8 cellular contexts compared by ENCODE assay signal in genomic region chr20:31719644-31720485, GRCh38. TPM values are rescaled to one million over a fixed set of nuclear protein-coding genes. Genes with fewer than 3 reads are reported as not detected.
DNase-seq lines count a peak whose midpoint lies in the region; ATAC-seq and TF ChIP-seq lines count a peak whose summit lies in the region.

No MANE protein-coding gene starts in this region.

- H2BK12ac ChIP-seq in mesenchymal stem cell (ENCODE audit: low read length in 2 of 2), result peak overlapping the region; percentile 47 to 84

- peak overlapping the region; percentile 96 for H3K4me3 Mint-ChIP-seq in central memory CD8-positive, alpha-beta T cell

- peak overlapping the region; percentile 99 for H3K27ac ChIP-seq in mesenchymal stem cell (ENCODE audit: low read length, poor library complexity, severe bottlenecking)
- H3K27ac ChIP-seq in uterus, result peak overlapping the region; percentile 98 to 99

- peak overlapping the region in 1 of 2 experiments; percentile 13 for H3K14ac ChIP-seq in mesenchymal stem cell (ENCODE audit: low read length in 2 of 2)

- whole genome bisulfite sequencing in mesenchymal stem cell, result 26% methylated on average over 2 of the region's 2 CpGs

- no peaks in the 10 kb centered on the region for H3K79me1 ChIP-seq in mesenchymal stem cell (replicated peaks; ENCODE audit: low read length, poor library complexity, severe bottlenecking)

- H3K27me3 ChIP-seq in mesenchymal stem cell (ENCODE audit: control insufficient read depth in 1 of 2, insufficient read depth in 1 of 2, low read length in 2 of 2), result no peaks in the 10 kb centered on the region
- H3K27me3 ChIP-seq in uterus, result no peaks in the 10 kb centered on the region

- DNase-seq in ELF-1 (ENCODE audit: low read depth, low spot score), result peak; percentile 83
- peak; percentile 53 for DNase-seq in NCI-H446 treated with DMSO at 0.1 percent for 48 hours (lab: John Stamatoyannopoulos, UW)
- no peak for DNase-seq in central memory CD8-positive, alpha-beta T cell (ENCODE audit: low spot score in 2 of 2)
- no peak for DNase-seq in mesenchymal stem cell
- DNase-seq in uterus, result no peak

- intact Hi-C loops in uterus (cut with DNase I; ENCODE audit: low total_unique reads), result no loop called here

- H3K9ac ChIP-seq in mesenchymal stem cell (ENCODE audit: low read length), result peak overlapping the region; percentile 100

- H2AK5ac ChIP-seq in mesenchymal stem cell (ENCODE audit: low read length, severe bottlenecking), result peak overlapping the region; percentile 72

- H2BK15ac ChIP-seq in mesenchymal stem cell (ENCODE audit: low read depth, poor library complexity, severe bottlenecking), result no peak overlapping the region

- peaks cover 77% of the 10 kb centered on the region for H3K4me1 Mint-ChIP-seq in central memory CD8-positive, alpha-beta T cell

- no peaks in the 10 kb centered on the region for H3K9me3 Mint-ChIP-seq in central memory CD8-positive, alpha-beta T cell

- peak overlapping the region; percentile 70 to 87 for H3K18ac ChIP-seq in mesenchymal stem cell (ENCODE audit: low read depth in 1 of 2, low read length in 2 of 2)

- H3K4me3 ChIP-seq in mesenchymal stem cell (ENCODE audit: insufficient read depth in 1 of 2, low read depth in 1 of 2, low read length in 2 of 2) (peak overlapping the region in 1 of 2 experiments; percentile 92), uterus (peak overlapping the region; percentile 75 to 90)

- no peak for ATAC-seq in central memory CD8-positive, alpha-beta T cell (replicated peaks; ENCODE audit: extremely low read depth, poor library complexity, severe bottlenecking)
- no peak for ATAC-seq in HG02610 (IDR thresholded peaks at IDR 0.05; ENCODE audit: unreplicated experiment)
- no peak for ATAC-seq in GM18909 (IDR thresholded peaks at IDR 0.05; ENCODE audit: poor library complexity, unreplicated experiment)
- no peak for ATAC-seq in GM19035 (IDR thresholded peaks at IDR 0.05; ENCODE audit: unreplicated experiment)

- TF ChIP-seq CTCF in uterus (IDR thresholded peaks at IDR 0.05), result no peak

- peaks cover 27% of the 10 kb centered on the region for H3K36me3 Mint-ChIP-seq in central memory CD8-positive, alpha-beta T cell (ENCODE audit: insufficient read depth)

- H3K36me3 ChIP-seq in mesenchymal stem cell (ENCODE audit: control insufficient read depth in 1 of 2, insufficient read depth in 2 of 2, low read depth in 1 of 2, low read length in 2 of 2) (peaks cover 22 to 64% of the 10 kb centered on the region in 2 experiments), uterus (no peaks in the 10 kb centered on the region)

- H2BK120ac ChIP-seq in mesenchymal stem cell (ENCODE audit: low read depth, low read length), result peak overlapping the region; percentile 37

- H3K4ac ChIP-seq in mesenchymal stem cell (ENCODE audit: low read depth in 1 of 2, low read length in 2 of 2), result peak overlapping the region; percentile 16 to 62

- H2BK5ac ChIP-seq in mesenchymal stem cell (ENCODE audit: low read depth, low read length, poor library complexity, severe bottlenecking), result peak overlapping the region; percentile 97

- H2AFZ ChIP-seq in mesenchymal stem cell (ENCODE audit: low read depth, low read length), result no peak overlapping the region

- H3K27ac Mint-ChIP-seq in central memory CD8-positive, alpha-beta T cell (ENCODE audit: low read depth), result peak overlapping the region; percentile 73

- H3K4me1 ChIP-seq in mesenchymal stem cell (ENCODE audit: control insufficient read depth, insufficient read depth, low read depth, low read length) (peaks cover 14% of the 10 kb centered on the region), uterus (peaks cover 0 to 7% of the 10 kb centered on the region in 2 donors)

- H4K91ac ChIP-seq in mesenchymal stem cell (ENCODE audit: low read length), result peak overlapping the region; percentile 88

- H3K9me3 ChIP-seq in mesenchymal stem cell (ENCODE audit: control insufficient read depth, low read length), result no peaks in the 10 kb centered on the region
- H3K9me3 ChIP-seq in uterus, result no peaks in the 10 kb centered on the region

- H3K23ac ChIP-seq in mesenchymal stem cell (ENCODE audit: low read length in 2 of 2), result peak overlapping the region in 1 of 2 experiments; percentile 2

- TF ChIP-seq POLR2A in uterus (IDR thresholded peaks at IDR 0.05), result no peak

- no peaks in the 10 kb centered on the region for H3K27me3 Mint-ChIP-seq in central memory CD8-positive, alpha-beta T cell

- peak overlapping the region; percentile 82 for H3K4me2 ChIP-seq in mesenchymal stem cell (ENCODE audit: low read length, poor library complexity, severe bottlenecking)

- peak overlapping the region; percentile 79 for H4K8ac ChIP-seq in mesenchymal stem cell (ENCODE audit: low read length)

RNA-seq across cellular contexts. Expression of gene BCL2L1, which starts 2.8 kb away (rescaled TPM):
- polyA plus RNA-seq in mesenchymal stem cell (2013, experiment 1 of 2), result 116 TPM
- polyA plus RNA-seq in mesenchymal stem cell (2013, experiment 2 of 2), result 114 TPM
- 100 to 1,000 TPM in 1 of 4 donors, 10 to 100 TPM in 3; 35.0 to 113 (median 57.4) TPM for total RNA-seq in uterus

RNA-seq across cellular contexts. Expression of gene TPX2, which starts 19.2 kb away (rescaled TPM):
- 20.9 TPM for polyA plus RNA-seq in mesenchymal stem cell (2013, experiment 1 of 2)
- 21.1 TPM for polyA plus RNA-seq in mesenchymal stem cell (2013, experiment 2 of 2)
- 10 to 100 TPM in 1 of 4 donors, under 1 TPM in 2, not detected in 1; 0.12 to 32.4 (median 0.59) TPM for total RNA-seq in uterus

Comparison
In these comparisons a context has a peak if more than half of its experiments do, and no peak if none do; other contexts are left out.
1. DNase-seq: peak in ELF-1 (single experiment) and NCI-H446 treated with DMSO at 0.1 percent for 48 hours (single experiment); none in central memory CD8-positive, alpha-beta T cell (0 of 2), mesenchymal stem cell (single experiment) and uterus (0 of 2).